In the genomic region with DNA sequence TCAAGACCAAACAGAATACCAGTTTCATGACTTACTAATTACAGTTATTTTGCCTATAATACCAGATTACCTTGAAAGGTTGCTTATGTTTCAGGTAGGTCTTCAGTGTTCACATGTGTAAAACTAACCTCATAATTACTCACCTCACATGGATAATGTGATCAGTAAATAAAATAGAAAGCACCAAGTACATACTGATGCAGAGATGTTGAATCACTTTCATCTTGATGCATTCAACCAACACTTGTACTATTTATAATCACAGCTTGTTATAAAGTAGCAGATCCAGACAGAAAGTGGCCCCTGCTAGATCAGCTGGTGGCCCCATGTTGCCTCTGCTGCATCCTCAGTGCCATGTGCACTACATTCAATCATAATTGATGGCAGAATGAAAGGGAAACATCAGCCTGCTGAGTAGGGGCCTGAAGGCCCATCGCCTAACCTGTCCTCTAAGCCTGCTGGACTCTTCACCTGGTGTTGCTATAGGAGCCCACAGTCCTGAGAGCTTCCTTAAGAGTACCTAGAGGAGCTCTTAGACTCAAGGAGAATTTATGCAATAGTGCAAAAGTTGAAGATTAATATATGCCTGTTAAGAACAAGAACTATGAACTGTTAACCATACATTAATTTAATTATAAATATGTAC, we compare ENCODE assay signal across 13 cellular contexts.
DNase-seq lines count a peak whose midpoint lies in the region; ATAC-seq, FAIRE-seq and TF ChIP-seq lines count a peak whose summit lies in the region.
"Had no signal": no experiment of that assay in that cellular context is flagged by ENCODE, and none has a peak within 500 bp of the region (broad histone marks: within the 10 kb centered on the region; RNA-seq: fewer than 3 reads in every experiment).

No MANE protein-coding gene starts in this region.

- peaks cover 17% of the 10 kb centered on the region in 2 experiments for H3K4me1 ChIP-seq in neutrophil (ENCODE audit: control insufficient read depth in 1 of 2, insufficient read depth in 1 of 2, low read depth in 1 of 2, low read length in 1 of 2)

- in situ Hi-C loops in brain microvascular endothelial cell (cut with HindIII; ENCODE audit: low pct_ligation_motif_present, low sequenced_read_pairs): no loop called here

- TF ChIP-seq CTCF in brain microvascular endothelial cell (IDR thresholded peaks at IDR 0.05; ENCODE audit: low read depth, low read length, missing control alignments): no peak
- TF ChIP-seq CTCF in neutrophil (IDR thresholded peaks at IDR 0.05): no peak

- ATAC-seq in activated CD4-positive, CD25-positive, alpha-beta regulatory T cell treated with anti-CD3 and anti-CD28 coated beads, Interleukin-2, amount 50 U/mL, for 24 hours: peak; percentile 55 to 62
- ATAC-seq: sciatic nerve had no signal

- H3K27me3 ChIP-seq in brain microvascular endothelial cell (replicated peaks) (no peaks in the 10 kb centered on the region), neutrophil (no peaks in the 10 kb centered on the region), MG63 (no peaks in the 10 kb centered on the region)
- H3K27me3 ChIP-seq: heart right ventricle had no signal

- H3K27ac ChIP-seq in brain microvascular endothelial cell (peak overlapping the region; percentile 52), neutrophil (peak overlapping the region; percentile 43)

- peak; percentile 20 for FAIRE-seq in HTR-8/SVneo (lab: Jason Lieb, UNC)

- DNase-seq in activated CD4-positive, CD25-positive, alpha-beta regulatory T cell (lab: John Stamatoyannopoulos, UW): no peak
- DNase-seq in HTR-8/SVneo (ENCODE audit: insufficient read length, low spot score): no peak
- DNase-seq in brain microvascular endothelial cell: no peak
- no peak for DNase-seq in MG63
- no peak for DNase-seq in amniotic stem cell (lab: John Stamatoyannopoulos, UW)
- DNase-seq in SIG-M5 (lab: John Stamatoyannopoulos, UW): no peak
- DNase-seq: activated CD4-positive, CD25-positive, alpha-beta regulatory T cell treated with anti-CD3 and anti-CD28 coated beads, Interleukin-2, amount 50 U/mL, for 72 hours; COR-L47; heart right ventricle; nephron progenitor cell had no signal

- no peak overlapping the region for H3K4me3 ChIP-seq in brain microvascular endothelial cell (ENCODE audit: low read depth, low read length)
- no peak overlapping the region for H3K4me3 ChIP-seq in neutrophil (ENCODE audit: low read depth in 1 of 2, low read length in 1 of 2)
- H3K4me3 ChIP-seq in MG63: no peak overlapping the region
- H3K4me3 ChIP-seq: heart right ventricle had no signal

- no peaks in the 10 kb centered on the region for H3K9me3 ChIP-seq in neutrophil
- no peaks in the 10 kb centered on the region for H3K9me3 ChIP-seq in MG63
- H3K9me3 ChIP-seq: heart right ventricle had no signal

- H3K36me3 ChIP-seq in brain microvascular endothelial cell (replicated peaks): no peaks in the 10 kb centered on the region
- peaks cover 18% of the 10 kb centered on the region for H3K36me3 ChIP-seq in neutrophil
- H3K36me3 ChIP-seq in MG63: no peaks in the 10 kb centered on the region
